1 cellular context compared by ENCODE assay signal in the genomic region with DNA sequence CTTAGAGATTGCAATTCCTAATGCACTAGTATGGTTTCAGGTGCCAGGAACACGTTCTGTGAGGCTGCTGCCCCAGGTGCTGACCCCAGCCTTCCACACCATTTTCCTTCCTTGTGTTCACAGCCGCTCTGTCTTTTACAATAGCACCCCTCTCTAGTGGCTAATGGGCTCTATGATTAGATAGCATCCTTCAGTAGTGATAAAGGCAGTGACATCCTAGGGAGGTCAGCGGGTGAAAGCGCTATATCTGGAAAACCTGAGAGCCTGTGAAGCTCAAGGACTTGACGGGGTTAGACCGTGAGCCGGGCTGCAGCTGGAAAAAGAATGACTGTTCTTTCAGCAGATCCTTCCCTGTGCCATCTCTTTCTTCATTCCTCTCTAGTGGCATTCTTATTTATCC.
TF ChIP-seq lines count a peak whose summit lies in the region.

No MANE protein-coding gene starts in this region.

TF ChIP-seq in SK-N-SH treated with all-trans-retinoic acid at 6 μM for 48 hours, 23 proteins besides CTCF, POLR2A, EP300 and RAD21 (continued from another document):
- TF ChIP-seq, protein P1, sequence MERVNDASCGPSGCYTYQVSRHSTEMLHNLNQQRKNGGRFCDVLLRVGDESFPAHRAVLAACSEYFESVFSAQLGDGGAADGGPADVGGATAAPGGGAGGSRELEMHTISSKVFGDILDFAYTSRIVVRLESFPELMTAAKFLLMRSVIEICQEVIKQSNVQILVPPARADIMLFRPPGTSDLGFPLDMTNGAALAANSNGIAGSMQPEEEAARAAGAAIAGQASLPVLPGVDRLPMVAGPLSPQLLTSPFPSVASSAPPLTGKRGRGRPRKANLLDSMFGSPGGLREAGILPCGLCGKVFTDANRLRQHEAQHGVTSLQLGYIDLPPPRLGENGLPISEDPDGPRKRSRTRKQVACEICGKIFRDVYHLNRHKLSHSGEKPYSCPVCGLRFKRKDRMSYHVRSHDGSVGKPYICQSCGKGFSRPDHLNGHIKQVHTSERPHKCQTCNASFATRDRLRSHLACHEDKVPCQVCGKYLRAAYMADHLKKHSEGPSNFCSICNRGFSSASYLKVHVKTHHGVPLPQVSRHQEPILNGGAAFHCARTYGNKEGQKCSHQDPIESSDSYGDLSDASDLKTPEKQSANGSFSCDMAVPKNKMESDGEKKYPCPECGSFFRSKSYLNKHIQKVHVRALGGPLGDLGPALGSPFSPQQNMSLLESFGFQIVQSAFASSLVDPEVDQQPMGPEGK (CRISPR knock-in tag; IDR thresholded peaks at IDR 0.05; ENCODE audit: borderline replicate concordance), result no peak
- TF ChIP-seq ZNF565 (CRISPR knock-in tag; conservative IDR thresholded peaks at IDR 0.05; ENCODE audit: low read depth) (no peak), GLIS3 (CRISPR knock-in tag; IDR thresholded peaks at IDR 0.05) (no peak), OSR1 (CRISPR knock-in tag; IDR thresholded peaks at IDR 0.05) (no peak), ZNF70 (CRISPR knock-in tag; IDR thresholded peaks at IDR 0.05) (no peak), ISL1 (CRISPR knock-in tag; IDR thresholded peaks at IDR 0.05) (no peak), ZC3H10 (CRISPR knock-in tag; IDR thresholded peaks at IDR 0.05) (no peak), BACH2 (CRISPR knock-in tag; IDR thresholded peaks at IDR 0.05; ENCODE audit: borderline replicate concordance) (no peak), SNAI2 (CRISPR knock-in tag; IDR thresholded peaks at IDR 0.05) (no peak)
